Comparison of ENCODE assay signal across 10 cellular contexts in genomic region chr1:218499021-218499691, GRCh38.
DNase-seq lines count a peak whose midpoint lies in the region; ATAC-seq and TF ChIP-seq lines count a peak whose summit lies in the region.
"Had no signal": no experiment of that assay in that cellular context is flagged by ENCODE, and none has a peak within 500 bp of the region (broad histone marks: within the 10 kb centered on the region; RNA-seq: fewer than 3 reads in every experiment).

No MANE protein-coding gene starts in this region.

- POLR2A ChIA-PET in A673 (lab: Charles Lee; ENCODE audit: low non-redundant PET): no interaction called here

- peak overlapping the region; percentile 55 for H3K27ac ChIP-seq in A673 (ENCODE audit: low read depth, low read length, poor library complexity, severe bottlenecking)

- H3K4me3 ChIP-seq in A673 (ENCODE audit: low read depth, low read length, poor library complexity, severe bottlenecking) (peak overlapping the region; percentile 26), mononuclear cell (ENCODE audit: low read length) (peak overlapping the region; percentile 33)

- H3K36me3 ChIP-seq in A673 (ENCODE audit: insufficient read depth, low read length, poor library complexity, severe bottlenecking): no peaks in the 10 kb centered on the region

- intact Hi-C loops in A673 (cut with micrococcal nuclease; ENCODE audit: unreplicated experiment): no loop called here

- H3K4me1 ChIP-seq in A673 (ENCODE audit: insufficient read depth, low read length, poor library complexity, severe bottlenecking): peaks cover 10% of the 10 kb centered on the region
- peaks cover 10% of the 10 kb centered on the region for H3K4me1 ChIP-seq in mononuclear cell (ENCODE audit: insufficient read depth, low read length)

- no peak for ATAC-seq in GM19328 (IDR thresholded peaks at IDR 0.05; ENCODE audit: unreplicated experiment)
- ATAC-seq in HG02884 (IDR thresholded peaks at IDR 0.05; ENCODE audit: unreplicated experiment): no peak
- ATAC-seq: activated CD8-positive, alpha-beta T cell treated with anti-CD3 and anti-CD28 coated beads, Interleukin-2, amount 10 ng/mL, durations not matched to agents 7 days and 5 days had no signal

- no TSS peak for BruUV-seq in A673 (replicated peaks; lab: Mats Ljungman, UMichigan)

- DNase-seq in A673 (ENCODE audit: low spot score): peak; percentile 33
- peak; percentile 89 for DNase-seq in M059J (ENCODE audit: low read depth)
- peak; percentile 87 for DNase-seq in dedifferentiated amniotic fluid mesenchymal stem cell (ENCODE audit: extremely low spot score)
- no peak for DNase-seq in NCI-H524 treated with DMSO at 0.1 percent for 48 hours (lab: John Stamatoyannopoulos, UW)
- no peak for DNase-seq in germinal center (ENCODE audit: low spot score)
- DNase-seq: activated CD8-positive, alpha-beta T cell treated with anti-CD3 and anti-CD28 coated beads, Interleukin-2, amount 10 ng/mL, durations not matched to agents 7 days and 5 days; CD4-positive, alpha-beta T cell had no signal

- H3K27me3 ChIP-seq in A673 (replicated peaks; ENCODE audit: insufficient read depth, low read depth, low read length, poor library complexity): no peaks in the 10 kb centered on the region
- H3K27me3 ChIP-seq in mononuclear cell (ENCODE audit: insufficient read depth, low read length): no peaks in the 10 kb centered on the region

- no peak for TF ChIP-seq CTCF in A673 (conservative IDR thresholded peaks at IDR 0.05; ENCODE audit: low read depth, low read length)

- no peaks in the 10 kb centered on the region for H3K9me3 ChIP-seq in A673 (ENCODE audit: low read depth, low read length, poor library complexity, severe bottlenecking)
- H3K9me3 ChIP-seq in mononuclear cell (ENCODE audit: low read depth, low read length): no peaks in the 10 kb centered on the region

- CTCF ChIA-PET in A673 (lab: Charles Lee): no interaction called here

Comparison
In these comparisons a context has a peak if more than half of its experiments do, and no peak if none do; other contexts are left out.
1. DNase-seq: peak in A673 (single experiment), M059J (single experiment) and dedifferentiated amniotic fluid mesenchymal stem cell (single experiment); none in NCI-H524 treated with DMSO at 0.1 percent for 48 hours (single experiment) and germinal center (single experiment).